Comparison of ENCODE assay signal across 13 cellular contexts in genomic region chr15:34889486-34889885, GRCh38.
"Had no signal": no experiment of that assay in that cellular context is flagged by ENCODE, and none has a peak within 500 bp of the region (broad histone marks: within the 10 kb centered on the region; RNA-seq: fewer than 3 reads in every experiment).

No MANE protein-coding gene starts in this region.

- ATAC-seq: left colon; naive thymus-derived CD4-positive, alpha-beta T cell; stimulated activated effector memory CD8-positive, alpha-beta T cell treated with anti-CD3 and anti-CD28 coated beads, Interleukin-12 subunit alpha, Interleukin-12 subunit beta, amount 100 ng/mL, for 72 hours; T-helper 17 cell had no signal

- H3K9me3 ChIP-seq: thyroid gland had no signal

- H3K27me3 ChIP-seq: thyroid gland, uterus had no signal

- H3K36me3 ChIP-seq: uterus had no signal

- H3K4me3 ChIP-seq: lung, skin epidermis, thyroid gland, uterus had no signal

- DNase-seq: activated effector memory CD4-positive, alpha-beta T cell treated with Interleukin-2 at 50 U/mL for 16 hours; activated T-cell treated with anti-CD3 and anti-CD28 coated beads, Interleukin-2, amount 50 U/mL, for 1 hour; amniotic stem cell; glutamatergic neuron; immature natural killer cell; left colon; naive thymus-derived CD4-positive, alpha-beta T cell; T-helper 17 cell; thyroid gland; uterus had no signal
